In the genomic region with DNA sequence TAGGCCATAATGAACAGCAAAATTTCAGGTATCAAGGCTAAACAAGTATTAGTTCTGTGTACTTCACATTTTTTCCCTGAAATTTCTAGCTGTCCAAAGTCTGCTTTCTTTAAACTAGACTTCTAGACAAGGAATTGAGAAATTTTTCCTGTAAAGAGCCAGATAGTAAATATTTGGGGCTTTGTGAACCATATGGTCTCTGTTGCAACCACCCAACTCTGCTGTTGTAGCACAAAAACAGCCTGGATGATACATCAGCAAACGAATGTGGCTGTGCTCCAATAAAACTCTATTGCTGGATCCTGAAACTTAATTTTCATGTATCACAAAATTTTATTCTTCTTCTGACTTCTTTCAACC, we compare ENCODE assay signal across 23 cellular contexts.
DNase-seq lines count a peak whose midpoint lies in the region; ATAC-seq, FAIRE-seq and TF ChIP-seq lines count a peak whose summit lies in the region.
"Had no signal": no experiment of that assay in that cellular context is flagged by ENCODE, and none has a peak within 500 bp of the region (broad histone marks: within the 10 kb centered on the region; RNA-seq: fewer than 3 reads in every experiment).

No MANE protein-coding gene starts in this region.

- no peak for TF ChIP-seq POLR2A in vagina (IDR thresholded peaks at IDR 0.05)

- no peak for ATAC-seq in activated T-cell treated with anti-CD3 and anti-CD28 coated beads, Interleukin-2, amount 50 U/mL, for 4 hours
- ATAC-seq: activated CD4-positive, CD25-positive, alpha-beta regulatory T cell treated with anti-CD3 and anti-CD28 coated beads, Interleukin-2, amount 50 U/mL, for 24 hours; activated CD8-positive, alpha-beta memory T cell treated with anti-CD3 and anti-CD28 coated beads, Interleukin-2, amount 10 ng/mL, durations not matched to agents 7 days and 5 days; right cardiac atrium had no signal

- no peak overlapping the region for H3K4me2 ChIP-seq in hepatocyte

- H3K27me3 ChIP-seq in hepatocyte: no peaks in the 10 kb centered on the region
- no peaks in the 10 kb centered on the region for H3K27me3 ChIP-seq in vagina
- H3K27me3 ChIP-seq in colonic mucosa: no peaks in the 10 kb centered on the region
- H3K27me3 ChIP-seq: testis had no signal

- no peak overlapping the region for H2AFZ ChIP-seq in hepatocyte

- TF ChIP-seq CTCF in hepatocyte (IDR thresholded peaks at IDR 0.05; ENCODE audit: poor library complexity) (no peak), vagina (IDR thresholded peaks at IDR 0.05) (no peak), colonic mucosa (IDR thresholded peaks at IDR 0.05) (no peak)

- H3K4me3 Mint-ChIP-seq in activated T-cell treated with anti-CD3 and anti-CD28 coated beads, Interleukin-2, amount 50 U/mL, for 4 hours: no peak overlapping the region
- H3K4me3 Mint-ChIP-seq: activated CD8-positive, alpha-beta memory T cell treated with anti-CD3 and anti-CD28 coated beads, Interleukin-2, amount 10 ng/mL, durations not matched to agents 7 days and 5 days; IgD-negative memory B cell; neural crest cell had no signal

- no peak overlapping the region for H3K9ac ChIP-seq in colonic mucosa (ENCODE audit: low read depth in 2 of 2, low read length in 2 of 2)

- no peaks in the 10 kb centered on the region for H3K79me2 ChIP-seq in hepatocyte

- no peak overlapping the region for H3K4me3 ChIP-seq in hepatocyte
- H3K4me3 ChIP-seq in vagina: no peak overlapping the region
- H3K4me3 ChIP-seq in colonic mucosa: no peak overlapping the region
- H3K4me3 ChIP-seq: testis had no signal

- H3K36me3 Mint-ChIP-seq in activated T-cell treated with anti-CD3 and anti-CD28 coated beads, Interleukin-2, amount 50 U/mL, for 4 hours (ENCODE audit: insufficient read depth): no peaks in the 10 kb centered on the region
- H3K36me3 Mint-ChIP-seq: activated CD8-positive, alpha-beta memory T cell treated with anti-CD3 and anti-CD28 coated beads, Interleukin-2, amount 10 ng/mL, durations not matched to agents 7 days and 5 days had no signal

- DNase-seq in DMS53 (lab: John Stamatoyannopoulos, UW) (peak; percentile 67), DMS53 treated with DMSO at 0.1 percent for 48 hours (lab: John Stamatoyannopoulos, UW; ENCODE audit: unreplicated experiment) (no peak), amniotic epithelial cell (ENCODE audit: low read depth) (peak; percentile 92), hepatocyte (ENCODE audit: low spot score) (peak; percentile 54), vagina (ENCODE audit: extremely low spot score in 2 of 2) (no peak), colonic mucosa (no peak), urothelium cell line (ENCODE audit: low spot score) (no peak)
- DNase-seq in activated T-cell treated with anti-CD3 and anti-CD28 coated beads, Interleukin-2, amount 50 U/mL, for 4 hours: no peak
- DNase-seq: activated CD8-positive, alpha-beta memory T cell treated with anti-CD3 and anti-CD28 coated beads, Interleukin-2, amount 10 ng/mL, durations not matched to agents 7 days and 5 days; activated gamma-delta T cell treated with Interleukin-2 at 50 U/mL for 16 hours; aorta; mesendoderm; NCI-H1048; NCI-H2171; NCI-H82; right cardiac atrium; testis had no signal

- H4K20me1 ChIP-seq in hepatocyte (ENCODE audit: insufficient read depth, poor library complexity, severe bottlenecking): no peaks in the 10 kb centered on the region

- 64% methylated on average over 1 of the region's 1 CpG for WGBS in hepatocyte (ENCODE audit: low lambda C conversion rate, missing lambda C conversion rate)

- intact Hi-C loops in vagina (cut with DNase I) (no loop called here), colonic mucosa (cut with DNase I) (loop anchor here (10.0 kb wide), 1 partner anchor 577 kb away; no protein-coding TSS in a partner anchor)

- H3K4me1 ChIP-seq in hepatocyte (ENCODE audit: insufficient read depth) (no peaks in the 10 kb centered on the region), vagina (no peaks in the 10 kb centered on the region), colonic mucosa (no peaks in the 10 kb centered on the region)
- H3K4me1 ChIP-seq: testis had no signal

- no peak for FAIRE-seq in urothelium cell line (lab: Jason Lieb, UNC)
- FAIRE-seq: G401.6 had no signal

- H3K4me1 Mint-ChIP-seq in activated T-cell treated with anti-CD3 and anti-CD28 coated beads, Interleukin-2, amount 50 U/mL, for 4 hours (ENCODE audit: low read depth): no peaks in the 10 kb centered on the region
- H3K4me1 Mint-ChIP-seq: activated CD8-positive, alpha-beta memory T cell treated with anti-CD3 and anti-CD28 coated beads, Interleukin-2, amount 10 ng/mL, durations not matched to agents 7 days and 5 days; neural crest cell had no signal

- no peaks in the 10 kb centered on the region for H3K9me3 Mint-ChIP-seq in activated T-cell treated with anti-CD3 and anti-CD28 coated beads, Interleukin-2, amount 50 U/mL, for 4 hours
- H3K9me3 Mint-ChIP-seq: neural crest cell had no signal

- H3K9me3 ChIP-seq in hepatocyte (ENCODE audit: low read depth): no peaks in the 10 kb centered on the region
- H3K9me3 ChIP-seq in vagina: no peaks in the 10 kb centered on the region
- no peaks in the 10 kb centered on the region for H3K9me3 ChIP-seq in colonic mucosa
- H3K9me3 ChIP-seq: testis had no signal

- peak overlapping the region; percentile 3 for H3K27ac ChIP-seq in hepatocyte
- H3K27ac ChIP-seq in vagina: peak overlapping the region; percentile 52
- H3K27ac ChIP-seq in colonic mucosa: no peak overlapping the region
- H3K27ac ChIP-seq: 22Rv1, RWPE1, testis had no signal

- H3K9me2 ChIP-seq in hepatocyte (replicated peaks; ENCODE audit: insufficient read depth): no peaks in the 10 kb centered on the region

- no peaks in the 10 kb centered on the region for H3K36me3 ChIP-seq in hepatocyte (replicated peaks; ENCODE audit: insufficient read depth, low read depth)
- H3K36me3 ChIP-seq in vagina: no peaks in the 10 kb centered on the region
- H3K36me3 ChIP-seq in colonic mucosa: no peaks in the 10 kb centered on the region

- H3K27me3 Mint-ChIP-seq in activated T-cell treated with anti-CD3 and anti-CD28 coated beads, Interleukin-2, amount 50 U/mL, for 4 hours (ENCODE audit: low read depth): peaks cover 11% of the 10 kb centered on the region

Comparison
In these comparisons a context has a peak if more than half of its experiments do, and no peak if none do; other contexts are left out.
1. DNase-seq: peak in DMS53 (single experiment), amniotic epithelial cell (single experiment) and hepatocyte (single experiment); none in DMS53 treated with DMSO at 0.1 percent for 48 hours (single experiment), vagina (0 of 2), colonic mucosa (single experiment), activated T-cell treated with anti-CD3 and anti-CD28 coated beads, Interleukin-2, amount 50 U/mL, for 4 hours (single experiment) and urothelium cell line (single experiment).